Comparison of ENCODE assay signal across 26 cellular contexts in the genomic region with DNA sequence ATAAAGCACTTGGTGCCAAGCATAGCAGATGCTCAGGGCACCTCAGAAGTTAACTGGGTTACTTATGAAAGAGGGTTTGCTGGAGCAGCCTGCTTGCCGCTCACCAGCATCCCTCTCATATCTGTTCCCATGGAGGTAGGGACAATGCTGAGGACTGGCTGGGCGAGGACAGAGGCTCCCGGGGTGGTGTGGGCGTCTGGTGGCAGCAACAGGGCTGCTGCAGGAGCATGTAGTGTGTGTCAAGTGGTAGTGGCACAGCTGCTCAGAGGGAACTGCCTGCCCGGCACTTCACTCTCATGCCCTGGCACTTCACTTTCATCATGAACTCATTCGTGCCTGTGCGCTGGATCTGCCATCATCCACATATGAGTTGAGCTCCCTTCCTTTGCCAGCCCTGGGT.
"Had no signal": no experiment of that assay in that cellular context is flagged by ENCODE, and none has a peak within 500 bp of the region (broad histone marks: within the 10 kb centered on the region; RNA-seq: fewer than 3 reads in every experiment).

No MANE protein-coding gene starts in this region.

- DNase-seq: activated CD4-positive, alpha-beta T cell treated with anti-CD3 and anti-CD28 coated beads for 36 hours; activated CD4-positive, alpha-beta T cell treated with anti-CD3 and anti-CD28 coated beads, Interleukin-2, amount 10 ng/mL, durations not matched to agents 7 days and 5 days; activated CD4-positive, alpha-beta T cell treated with anti-CD3 and anti-CD28 coated beads, Interleukin-2, amount 50 U/mL, for 48 hours; activated CD8-positive, alpha-beta memory T cell treated with anti-CD3 and anti-CD28 coated beads, Interleukin-2, amount 50 U/mL, for 4 hours; activated CD8-positive, alpha-beta T cell treated with anti-CD3 and anti-CD28 coated beads, Interleukin-2, amount 10 ng/mL, durations not matched to agents 7 days and 5 days; activated naive CD4-positive, alpha-beta T cell treated with anti-CD3 and anti-CD28 coated beads, Interleukin-2, amount 10 ng/mL, durations not matched to agents 7 days and 5 days; activated naive CD8-positive, alpha-beta T cell treated with anti-CD3 and anti-CD28 coated beads, Interleukin-2, amount 50 U/mL, for 24 hours; activated T-cell treated with anti-CD3 and anti-CD28 coated beads for 4 hours; activated T-cell treated with anti-CD3 and anti-CD28 coated beads, Interleukin-2, amount 50 U/mL, for 4 hours; aorta; brain microvascular endothelial cell; central memory CD4-positive, alpha-beta T cell; MM.1S; MV-4-11; NCI-H1092; NCI-H1436 treated with DMSO at 0.1 percent for 48 hours; NCI-H187; NCI-H2029 treated with DMSO at 0.1 percent for 48 hours; NCI-H2107; NCI-H226; NCI-H446 treated with DMSO at 0.1 percent for 48 hours; NCI-H69; SHP77; SJCRH30 had no signal

- H3K36me3 ChIP-seq: brain microvascular endothelial cell, SJCRH30 had no signal

- H3K27ac ChIP-seq: brain microvascular endothelial cell, KMS-11, SJCRH30, SK-N-MC had no signal

- H3K9me3 ChIP-seq: SJCRH30 had no signal

- H3K4me3 ChIP-seq: SJCRH30, SK-N-MC had no signal

- H3K4me1 ChIP-seq: SJCRH30 had no signal
